8 cellular contexts compared by ENCODE assay signal in the genomic region with DNA sequence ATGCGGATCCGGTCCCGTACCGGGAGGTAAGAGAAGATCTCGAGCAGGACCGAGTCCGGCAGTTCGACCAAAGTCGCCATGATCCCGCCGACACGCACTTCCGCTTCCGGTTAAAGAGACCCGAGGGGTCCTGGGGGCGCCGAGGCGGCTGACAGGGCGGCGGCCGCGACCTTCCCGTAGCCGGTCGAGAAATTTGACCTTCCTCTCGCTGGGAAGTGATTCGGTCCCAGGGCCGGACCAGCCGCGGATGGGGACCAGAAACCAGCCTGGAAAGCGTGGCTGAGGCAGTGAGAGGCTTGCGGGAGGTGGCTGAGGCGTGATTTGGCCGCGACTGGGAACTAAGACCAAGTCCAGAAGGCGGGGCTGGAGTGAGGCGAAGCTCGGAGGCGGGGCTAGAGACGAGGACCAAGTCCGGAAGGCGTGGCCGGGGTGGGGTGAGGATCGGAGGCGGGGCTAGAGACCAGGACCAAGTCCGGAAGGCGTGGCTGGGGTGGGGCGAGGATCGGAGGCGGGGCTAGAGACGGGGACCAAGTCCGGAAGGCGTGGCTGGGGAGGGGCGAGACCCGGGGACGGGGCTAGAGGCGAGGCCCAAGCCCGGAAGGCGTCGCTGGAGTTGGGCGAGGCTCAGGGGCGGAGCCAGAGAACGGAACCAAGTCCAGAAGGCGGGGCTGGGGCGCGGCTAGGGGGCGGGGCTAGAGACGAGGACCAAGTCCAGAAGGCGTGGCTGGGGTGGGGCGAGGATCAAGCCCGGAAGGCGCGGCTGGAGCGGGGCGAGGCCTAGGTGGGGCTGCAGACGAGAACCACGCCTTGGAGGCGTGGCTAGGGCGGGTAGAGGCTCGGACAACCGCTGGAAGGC. TPM values are rescaled to one million over a fixed set of nuclear protein-coding genes. Genes with fewer than 3 reads are reported as not detected.
DNase-seq lines count a peak whose midpoint lies in the region; ATAC-seq, FAIRE-seq and TF ChIP-seq lines count a peak whose summit lies in the region.

A gene with protein sequence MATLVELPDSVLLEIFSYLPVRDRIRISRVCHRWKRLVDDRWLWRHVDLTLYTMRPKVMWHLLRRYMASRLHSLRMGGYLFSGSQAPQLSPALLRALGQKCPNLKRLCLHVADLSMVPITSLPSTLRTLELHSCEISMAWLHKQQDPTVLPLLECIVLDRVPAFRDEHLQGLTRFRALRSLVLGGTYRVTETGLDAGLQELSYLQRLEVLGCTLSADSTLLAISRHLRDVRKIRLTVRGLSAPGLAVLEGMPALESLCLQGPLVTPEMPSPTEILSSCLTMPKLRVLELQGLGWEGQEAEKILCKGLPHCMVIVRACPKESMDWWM (minus strand): TSS at position 346 of the 856 bp plus-strand sequence. CDS start 266 bp downstream, at position 80.

- no peaks in the 10 kb centered on the region for H3K27me3 Mint-ChIP-seq in natural killer cell treated with Interleukin-12 subunit alpha and Interleukin-12 subunit beta and Interleukin-15 and Interleukin-18, amount 100 ng/mL, for 72 hours

- peaks cover 22 to 29% of the 10 kb centered on the region in 2 donors for H3K4me1 Mint-ChIP-seq in natural killer cell treated with Interleukin-12 subunit alpha and Interleukin-12 subunit beta and Interleukin-15 and Interleukin-18, amount 100 ng/mL, for 72 hours (ENCODE audit: low read depth in 2 of 2)

- peak; percentile 90 for TF ChIP-seq POLR2A in H54 (IDR thresholded peaks at IDR 0.05; ENCODE audit: low read depth, low read length)

- H3K36me3 Mint-ChIP-seq in natural killer cell treated with Interleukin-12 subunit alpha and Interleukin-12 subunit beta and Interleukin-15 and Interleukin-18, amount 100 ng/mL, for 72 hours = peaks cover 10% of the 10 kb centered on the region

- peak within 1 kb of the TSS; percentile 89 for H3K4me3 Mint-ChIP-seq in natural killer cell treated with Interleukin-12 subunit alpha and Interleukin-12 subunit beta and Interleukin-15 and Interleukin-18, amount 100 ng/mL, for 72 hours

- FAIRE-seq in H54 (lab: Jason Lieb, UNC) = peak; percentile 55

- no peaks in the 10 kb centered on the region for H3K9me3 Mint-ChIP-seq in natural killer cell treated with Interleukin-12 subunit alpha and Interleukin-12 subunit beta and Interleukin-15 and Interleukin-18, amount 100 ng/mL, for 72 hours

- ATAC-seq in natural killer cell treated with Interleukin-12 subunit alpha and Interleukin-12 subunit beta and Interleukin-15 and Interleukin-18, amount 100 ng/mL, for 72 hours = peak; percentile 95
- ATAC-seq in stimulated activated naive CD8-positive, alpha-beta T cell treated with anti-CD3 and anti-CD28 coated beads, Interleukin-15, Interleukin-2, amounts not matched to agents 100 U/mL and 50 U/mL, for 24 hours = peak; percentile 95

- peak within 1 kb of the TSS; percentile 82 to 83 for H3K27ac Mint-ChIP-seq in natural killer cell treated with Interleukin-12 subunit alpha and Interleukin-12 subunit beta and Interleukin-15 and Interleukin-18, amount 100 ng/mL, for 72 hours

- DNase-seq in EL = peak; percentile 99
- DNase-seq in H54 (ENCODE audit: insufficient read length, low spot score) = peak; percentile 86
- DNase-seq in M059J (ENCODE audit: low read depth) = peak; percentile 98
- DNase-seq in SHP77 (lab: John Stamatoyannopoulos, UW) = peak; percentile 98 to 100
- DNase-seq in activated effector memory CD4-positive, alpha-beta T cell treated with Interleukin-2 at 50 U/mL for 16 hours = peak; percentile 100
- peak; percentile 99 for DNase-seq in fibroblast of peridontal ligament (ENCODE audit: extremely low read depth)
- DNase-seq in natural killer cell treated with Interleukin-12 subunit alpha and Interleukin-12 subunit beta and Interleukin-15 and Interleukin-18, amount 100 ng/mL, for 72 hours (ENCODE audit: low spot score) = peak; percentile 100
- peak; percentile 100 for DNase-seq in stimulated activated naive CD8-positive, alpha-beta T cell treated with anti-CD3 and anti-CD28 coated beads, Interleukin-15, Interleukin-2, amounts not matched to agents 100 U/mL and 50 U/mL, for 24 hours

RNA-seq across cellular contexts. Expression of the gene that starts here (rescaled TPM):
- 23.2 and 24.4 TPM in 2 replicates for total RNA-seq in M059J (2014; rRNA removed; shearing (Covaris generic))
- 10 to 100 TPM; 35.5 to 36.0 TPM for total RNA-seq in natural killer cell treated with Interleukin-12 subunit alpha and Interleukin-12 subunit beta and Interleukin-15 and Interleukin-18, amount 100 ng/mL, for 72 hours

Comparison
In these comparisons a context has a peak if more than half of its experiments do, and no peak if none do; other contexts are left out.
1. Peak in every context shown above with its lines: DNase-seq and ATAC-seq.